ENCODE assay signal across 8 cellular contexts in genomic region chr2:176814740-176815367, GRCh38.
DNase-seq lines count a peak whose midpoint lies in the region; ATAC-seq and TF ChIP-seq lines count a peak whose summit lies in the region.

No MANE protein-coding gene starts in this region.

- H3K9ac ChIP-seq in Karpas-422 (ENCODE audit: low read length), result peak overlapping the region; percentile 54

- DNase-seq in AG09319 (ENCODE audit: extremely low read depth, low read depth), result no peak
- DNase-seq in GM12865 (ENCODE audit: low read depth), result peak; percentile 52
- DNase-seq in Karpas-422, result peak; percentile 91
- peak; percentile 36 for DNase-seq in fibroblast of the aortic adventitia (ENCODE audit: low read depth)
- DNase-seq in thoracic aorta (ENCODE audit: low spot score), result no peak
- DNase-seq in COLO668 (lab: John Stamatoyannopoulos, UW; ENCODE audit: unreplicated experiment), result no peak
- DNase-seq in islet precursor cell, result no peak

- peak overlapping the region; percentile 47; the same call in 1 of the 2 replicates for H2AFZ ChIP-seq in Karpas-422 (ENCODE audit: low read length)

- H4K20me1 ChIP-seq in Karpas-422 (ENCODE audit: insufficient read depth, low read depth, low read length), result no peaks in the 10 kb centered on the region

- H3K27me3 ChIP-seq in Karpas-422 (ENCODE audit: low read length), result no peaks in the 10 kb centered on the region
- H3K27me3 ChIP-seq in thoracic aorta (replicated peaks; ENCODE audit: insufficient read depth), result no peaks in the 10 kb centered on the region

- peak; percentile 69; the same call in 2 of the 3 replicates for ATAC-seq in SK-N-SH treated with all-trans-retinoic acid at 6 μM for 48 hours
- no peak for ATAC-seq in thoracic aorta (ENCODE audit: insufficient number of reproducible peaks, low FRiP score, low read depth)

- H3K4me1 ChIP-seq in Karpas-422 (ENCODE audit: low read length), result peaks cover 79% of the 10 kb centered on the region
- peaks cover 6 to 14% of the 10 kb centered on the region in 2 donors for H3K4me1 ChIP-seq in thoracic aorta (ENCODE audit: control insufficient read depth in 1 of 2, low read depth in 2 of 2)

- H3K79me2 ChIP-seq in Karpas-422 (ENCODE audit: low read length), result no peaks in the 10 kb centered on the region

- H3K36me3 ChIP-seq in Karpas-422 (ENCODE audit: insufficient read depth, low read length) (no peaks in the 10 kb centered on the region), thoracic aorta (no peaks in the 10 kb centered on the region)

- H3K27ac ChIP-seq in Karpas-422 (ENCODE audit: low read length), result peak overlapping the region; percentile 90
- H3K27ac ChIP-seq in thoracic aorta, result no peak overlapping the region

- peak; percentile 47 for TF ChIP-seq CTCF in AG09319 (IDR thresholded peaks at IDR 0.05; ENCODE audit: low read depth, low read length)
- peak; percentile 46 for TF ChIP-seq CTCF in GM12865 (IDR thresholded peaks at IDR 0.05; ENCODE audit: insufficient read depth, low read depth, low read length, missing control alignments)
- peak; percentile 57 for TF ChIP-seq CTCF in fibroblast of the aortic adventitia (IDR thresholded peaks at IDR 0.05; ENCODE audit: insufficient read depth, low read length)
- peak; percentile 60 for TF ChIP-seq CTCF in thoracic aorta (IDR thresholded peaks at IDR 0.05)

- H3K4me2 ChIP-seq in Karpas-422 (ENCODE audit: low read depth, low read length, poor library complexity, severe bottlenecking), result peak overlapping the region; percentile 45

- H3K9me3 ChIP-seq in Karpas-422 (ENCODE audit: low read length) (no peaks in the 10 kb centered on the region), thoracic aorta (no peaks in the 10 kb centered on the region)

- no peaks in the 10 kb centered on the region for H3K9me2 ChIP-seq in Karpas-422 (replicated peaks; ENCODE audit: insufficient read depth, low read length)

- H3K4me3 ChIP-seq in GM12865 (ENCODE audit: low read depth, low read length), result no peak overlapping the region
- H3K4me3 ChIP-seq in Karpas-422 (ENCODE audit: low read length), result no peak overlapping the region
- H3K4me3 ChIP-seq in fibroblast of the aortic adventitia (ENCODE audit: low read depth, low read length), result no peak overlapping the region
- no peak overlapping the region for H3K4me3 ChIP-seq in thoracic aorta

TF ChIP-seq in SK-N-SH treated with all-trans-retinoic acid at 6 μM for 48 hours, 23 proteins besides CTCF, POLR2A, EP300 and RAD21:
- TF ChIP-seq ISL1 (CRISPR knock-in tag; IDR thresholded peaks at IDR 0.05) (0 out of 2 replicates have a peak, but pooled peaks have one; percentile 26), OSR1 (CRISPR knock-in tag; IDR thresholded peaks at IDR 0.05) (no peak)
TF ChIP-seq in SK-N-SH treated with all-trans-retinoic acid at 6 μM for 48 hours: peak in this region for 1.

Comparison
In these comparisons a context has a peak if more than half of its experiments do, and no peak if none do; other contexts are left out.
1. DNase-seq: peak in GM12865 (single experiment), Karpas-422 (single experiment) and fibroblast of the aortic adventitia (single experiment); none in AG09319 (single experiment), thoracic aorta (single experiment), COLO668 (single experiment) and islet precursor cell (single experiment).
2. Peak in every context shown above with its lines, with median percentiles within 50 percentile points of each other: CTCF ChIP-seq.